Comparison of ENCODE assay signal across 1 cellular context in genomic region chr19:42220751-42221097, GRCh38.
TF ChIP-seq lines count a peak whose summit lies in the region.

No MANE protein-coding gene starts in this region.

TF ChIP-seq in K562, 482 proteins besides CTCF, POLR2A, EP300 and RAD21:
- TF ChIP-seq KAT7 (CRISPR knock-in tag; IDR thresholded peaks at IDR 0.05; ENCODE audit: borderline replicate concordance) (0 out of 2 replicates have a peak, but pooled peaks have one; percentile 57), ZNF23 (CRISPR knock-in tag; IDR thresholded peaks at IDR 0.05) (no peak), PHB (CRISPR knock-in tag; IDR thresholded peaks at IDR 0.05) (no peak), HDAC8 (tag; IDR thresholded peaks at IDR 0.05) (no peak), RBM39 (optimal IDR thresholded peaks at IDR 0.05; ENCODE audit: low read depth, low read length) (no peak), MCM2 (IDR thresholded peaks at IDR 0.05; ENCODE audit: low read depth) (no peak), HDAC6 (IDR thresholded peaks at IDR 0.05; ENCODE audit: low read depth, low read length) (no peak), ARID2 (IDR thresholded peaks at IDR 0.05) (0 out of 2 replicates have a peak, but pooled peaks have one; percentile 9), BRD4 (IDR thresholded peaks at IDR 0.05) (peak; percentile 52; the same call in 1 of the 2 replicates), ZNF780A (CRISPR knock-in tag; IDR thresholded peaks at IDR 0.05) (no peak), SAP30 (IDR thresholded peaks at IDR 0.05; ENCODE audit: borderline replicate concordance, insufficient read depth, low read depth, low read length, poor library complexity, severe bottlenecking) (peak; percentile 14), ATF3 (IDR thresholded peaks at IDR 0.05) (no peak), ATF3 (CRISPR knock-in tag; conservative IDR thresholded peaks at IDR 0.05) (no peak), SETDB1 (IDR thresholded peaks at IDR 0.05; ENCODE audit: low read length) (no peak), MAFK (IDR thresholded peaks at IDR 0.05; ENCODE audit: low read length) (no peak), TFAP4 (CRISPR knock-in tag; IDR thresholded peaks at IDR 0.05; ENCODE audit: borderline replicate concordance) (no peak), ZZZ3 (IDR thresholded peaks at IDR 0.05) (no peak), MYC (IDR thresholded peaks at IDR 0.05; ENCODE audit: low read depth, low read length) (no peak), MYC (CRISPR knock-in tag; IDR thresholded peaks at IDR 0.05; ENCODE audit: borderline replicate concordance, low read depth) (no peak), TEAD1 (CRISPR knock-in tag; IDR thresholded peaks at IDR 0.05) (no peak), ZNF609 (CRISPR knock-in tag; IDR thresholded peaks at IDR 0.05; ENCODE audit: borderline replicate concordance) (no peak), MEIS2 (IDR thresholded peaks at IDR 0.05; ENCODE audit: partially characterized antibody) (no peak)
